In genomic region chr19:49680473-49681351, GRCh38 we compare ENCODE assay signal across 1 cellular context.
A peak's percentile ranks its signal among the peaks of the same experiment; 100 is the strongest.
TF ChIP-seq lines count a peak whose summit lies in the region.

No MANE protein-coding gene starts in this region.

TF ChIP-seq in HepG2, 621 proteins besides CTCF, POLR2A, EP300 and RAD21 (continued from another document):
- TF ChIP-seq HNF1B (CRISPR knock-in tag; IDR thresholded peaks at IDR 0.05) (0 out of 2 replicates have a peak, but pooled peaks have one; percentile 18), ARID4A (CRISPR knock-in tag; IDR thresholded peaks at IDR 0.05; ENCODE audit: borderline replicate concordance) (peak; percentile 53; the same call in 1 of the 2 replicates), GABPB1 (CRISPR knock-in tag; IDR thresholded peaks at IDR 0.05) (peak; percentile 62; the same call in 1 of the 2 replicates), THRA (CRISPR knock-in tag; IDR thresholded peaks at IDR 0.05; ENCODE audit: borderline replicate concordance) (peak; percentile 35; the same call in 1 of the 2 replicates), SP2 (CRISPR knock-in tag; IDR thresholded peaks at IDR 0.05) (no peak), LCORL (IDR thresholded peaks at IDR 0.05) (no peak), LCORL (CRISPR knock-in tag; IDR thresholded peaks at IDR 0.05) (no peak), MAX (IDR thresholded peaks at IDR 0.05) (peak; percentile 53; the same call in 1 of the 2 replicates), SALL1 (CRISPR knock-in tag; IDR thresholded peaks at IDR 0.05) (peak; percentile 44; the same call in 1 of the 2 replicates), GATAD1 (CRISPR knock-in tag; IDR thresholded peaks at IDR 0.05) (peak; percentile 63; the same call in 1 of the 2 replicates), ZNF235 (CRISPR knock-in tag; IDR thresholded peaks at IDR 0.05; ENCODE audit: borderline replicate concordance) (no peak), ZBTB21 (CRISPR knock-in tag; IDR thresholded peaks at IDR 0.05) (no peak), NFKB2 (CRISPR knock-in tag; IDR thresholded peaks at IDR 0.05; ENCODE audit: borderline replicate concordance) (peak; percentile 45; the same call in 1 of the 2 replicates), ZNF619 (CRISPR knock-in tag; IDR thresholded peaks at IDR 0.05) (0 out of 2 replicates have a peak, but pooled peaks have one; percentile 29), ERF (CRISPR knock-in tag; IDR thresholded peaks at IDR 0.05) (peak; percentile 57; the same call in 1 of the 2 replicates), MAZ (IDR thresholded peaks at IDR 0.05; ENCODE audit: borderline replicate concordance, low read depth, low read length) (peak; percentile 10; the same call in 1 of the 2 replicates), MAZ (CRISPR knock-in tag; IDR thresholded peaks at IDR 0.05; ENCODE audit: low read depth) (no peak), ZNF687 (CRISPR knock-in tag; IDR thresholded peaks at IDR 0.05) (peak; percentile 91), ZNF234 (CRISPR knock-in tag; conservative IDR thresholded peaks at IDR 0.05) (no peak), ZMYM3 (CRISPR knock-in tag; IDR thresholded peaks at IDR 0.05) (no peak), KDM3A (CRISPR knock-in tag; IDR thresholded peaks at IDR 0.05; ENCODE audit: low read depth) (0 out of 2 replicates have a peak, but pooled peaks have one; percentile 40)
